Comparison of ENCODE assay signal across 24 cellular contexts in the genomic region with DNA sequence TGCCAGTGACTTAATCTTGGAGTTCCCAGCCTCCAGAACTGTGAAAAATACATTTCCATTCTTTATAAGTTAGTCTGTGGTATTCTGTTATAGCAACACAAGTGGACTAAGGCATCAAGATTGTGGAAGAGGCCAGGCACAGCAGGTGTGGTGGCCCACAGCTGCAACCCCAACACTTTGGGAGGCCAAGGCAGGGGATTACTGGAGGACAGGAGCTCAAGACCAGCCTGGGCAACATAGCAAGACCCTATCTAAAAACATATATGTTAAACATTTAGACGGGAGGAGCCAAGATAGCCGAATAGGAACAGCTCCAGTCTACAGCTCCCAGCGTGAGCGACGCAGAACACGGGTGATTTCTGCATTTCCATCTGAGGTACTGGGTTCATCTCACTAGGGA.
DNase-seq lines count a peak whose midpoint lies in the region; ATAC-seq, FAIRE-seq and TF ChIP-seq lines count a peak whose summit lies in the region.
"Had no signal": no experiment of that assay in that cellular context is flagged by ENCODE, and none has a peak within 500 bp of the region (broad histone marks: within the 10 kb centered on the region; RNA-seq: fewer than 3 reads in every experiment).

No MANE protein-coding gene starts in this region.

- H3K36me3 Mint-ChIP-seq in GM23338 (ENCODE audit: low read depth) (no peaks in the 10 kb centered on the region; the same call in 2 of the 3 replicates), WTC11 (no peaks in the 10 kb centered on the region), neural crest cell (ENCODE audit: low read depth) (peaks cover 2% of the 10 kb centered on the region)

- TF ChIP-seq POLR2A in testis (IDR thresholded peaks at IDR 0.05) = no peak

- WGBS in testis, 2 donors = 64 to 88% methylated on average over 6 of the region's 6 CpGs

- H3K27me3 Mint-ChIP-seq in GM23338 (ENCODE audit: insufficient read depth, low read depth, poor library complexity) = peaks cover 13% of the 10 kb centered on the region
- H3K27me3 Mint-ChIP-seq in WTC11 (ENCODE audit: low read depth) = peaks cover 3% of the 10 kb centered on the region; the same call in 1 of the 2 replicates
- no peaks in the 10 kb centered on the region for H3K27me3 Mint-ChIP-seq in neural crest cell (ENCODE audit: low read depth)

- H3K27ac Mint-ChIP-seq in GM23338 (no peak overlapping the region), WTC11 (no peak overlapping the region), neural crest cell (ENCODE audit: unreplicated experiment) (peak overlapping the region; percentile 78)

- H3F3A ChIP-seq in GM23338 (replicated peaks; ENCODE audit: low read depth) = no peaks in the 10 kb centered on the region

- TF ChIP-seq CTCF in GM23338 (conservative IDR thresholded peaks at IDR 0.05; ENCODE audit: low read depth in 2 of 2) = no peak
- no peak for TF ChIP-seq CTCF in WTC11 (IDR thresholded peaks at IDR 0.05)
- TF ChIP-seq CTCF in neural crest cell (conservative IDR thresholded peaks at IDR 0.05) = no peak
- TF ChIP-seq CTCF in testis (IDR thresholded peaks at IDR 0.05) = no peak
- no peak for TF ChIP-seq CTCF in D721Med (IDR thresholded peaks at IDR 0.05; ENCODE audit: insufficient read depth, missing control alignments)
- TF ChIP-seq CTCF in right atrium auricular region (IDR thresholded peaks at IDR 0.05) = no peak

- intact Hi-C loops in testis (cut with DNase I; ENCODE audit: low total_unique reads) = no loop called here

- H3K79me2 ChIP-seq in GM23338 (replicated peaks; ENCODE audit: insufficient read depth) = no peaks in the 10 kb centered on the region

- CTCF ChIA-PET in WTC11 (lab: Charles Lee) = no interaction called here

- H3K4me3 Mint-ChIP-seq in GM23338 = peak overlapping the region; percentile 69
- H3K4me3 Mint-ChIP-seq in WTC11 = peak overlapping the region; percentile 61
- peak overlapping the region; percentile 27 for H3K4me3 Mint-ChIP-seq in neural crest cell

- H3K4me1 Mint-ChIP-seq in GM23338 (peaks cover 47% of the 10 kb centered on the region), WTC11 (peaks cover 45% of the 10 kb centered on the region), neural crest cell (peaks cover 37% of the 10 kb centered on the region)

- H3K4me1 ChIP-seq in GM23338 (ENCODE audit: insufficient read depth) = peaks cover 14% of the 10 kb centered on the region; the same call in 1 of the 2 replicates
- H3K4me1 ChIP-seq in iPS-18a (ENCODE audit: control insufficient read depth, low read depth, low read length) = peaks cover 4% of the 10 kb centered on the region
- H3K4me1 ChIP-seq in testis = peaks cover 13% of the 10 kb centered on the region
- peaks cover 0 to 22% of the 10 kb centered on the region in 2 donors for H3K4me1 ChIP-seq in right atrium auricular region

- H3K27me3 ChIP-seq in GM23338 (ENCODE audit: insufficient read depth) (peaks cover 4% of the 10 kb centered on the region; the same call in 1 of the 2 replicates), iPS-18a (ENCODE audit: control insufficient read depth, insufficient read depth, low read length) (peaks cover 6% of the 10 kb centered on the region), testis (no peaks in the 10 kb centered on the region), right atrium auricular region (no peaks in the 10 kb centered on the region)

- DNase-seq in GM23338 (ENCODE audit: low spot score) = no peak
- DNase-seq in WTC11 (ENCODE audit: low spot score) = no peak
- no peak for DNase-seq in neural crest cell (ENCODE audit: low read depth, low spot score)
- no peak for DNase-seq in testis
- no peak for DNase-seq in D721Med (ENCODE audit: insufficient read length, low spot score)
- no peak for DNase-seq in right atrium auricular region (ENCODE audit: low spot score)
- DNase-seq: Calu3, HCEC 1CT, Karpas-422, MV-4-11, NCI-H1105 treated with DMSO at 0.1 percent for 48 hours, NCI-H2029 treated with DMSO at 0.1 percent for 48 hours, NCI-H226, NCI-H774 had no signal

- FAIRE-seq in D721Med (lab: Jason Lieb, UNC) = no peak
- FAIRE-seq: G401.6, GM12892, GM18507, GM19239 had no signal

- POLR2A ChIA-PET in WTC11 (lab: Charles Lee) = interaction anchor here (0.6 kb wide), 1 partner anchor 120 kb away, joined by 7 read pairs; no protein-coding TSS in a partner anchor

- H3K9ac ChIP-seq in iPS-18a (ENCODE audit: low read length) = no peak overlapping the region

- H3K9me3 Mint-ChIP-seq in GM23338 (no peaks in the 10 kb centered on the region; the same call in 2 of the 3 replicates), WTC11 (no peaks in the 10 kb centered on the region), neural crest cell (no peaks in the 10 kb centered on the region)
- H3K9me3 Mint-ChIP-seq: CD8-positive, alpha-beta memory T cell had no signal

- ATAC-seq in GM23338 = no peak
- ATAC-seq in WTC11 = no peak
- no peak for ATAC-seq in GM18517 (IDR thresholded peaks at IDR 0.05; ENCODE audit: unreplicated experiment)
- ATAC-seq: Panc1 had no signal

- H3K4me2 ChIP-seq in GM23338 = peak overlapping the region; percentile 77

- H4K20me1 ChIP-seq in GM23338 (replicated peaks; ENCODE audit: insufficient read depth) = no peaks in the 10 kb centered on the region

- no peaks in the 10 kb centered on the region for H3K9me3 ChIP-seq in iPS-18a (ENCODE audit: control insufficient read depth, low read depth, low read length)
- no peaks in the 10 kb centered on the region for H3K9me3 ChIP-seq in testis
- H3K9me3 ChIP-seq in right atrium auricular region = no peaks in the 10 kb centered on the region

- no peak overlapping the region for H3K27ac ChIP-seq in GM23338 (ENCODE audit: low read depth)
- no peak overlapping the region for H3K27ac ChIP-seq in iPS-18a (ENCODE audit: low read length)
- H3K27ac ChIP-seq in testis = no peak overlapping the region
- no peak overlapping the region for H3K27ac ChIP-seq in right atrium auricular region
- H3K27ac ChIP-seq: C4-2B, HL-60 had no signal

- H3K36me3 ChIP-seq in GM23338 (ENCODE audit: insufficient read depth) (no peaks in the 10 kb centered on the region), iPS-18a (ENCODE audit: control insufficient read depth, low read depth, low read length) (no peaks in the 10 kb centered on the region), testis (ENCODE audit: low read depth, missing control alignments) (no peaks in the 10 kb centered on the region), right atrium auricular region (no peaks in the 10 kb centered on the region)

- no peaks in the 10 kb centered on the region for H3K9me2 ChIP-seq in GM23338 (ENCODE audit: insufficient read depth)

- peak overlapping the region; percentile 66 for H2AFZ ChIP-seq in GM23338

- H3K4me3 ChIP-seq in GM23338 (peak overlapping the region; percentile 55), iPS-18a (ENCODE audit: low read length) (peak overlapping the region; percentile 33), testis (no peak overlapping the region), right atrium auricular region (no peak overlapping the region)

TF ChIP-seq in GM23338, 12 proteins besides CTCF, POLR2A, EP300 and RAD21 (continues in another document):
- TF ChIP-seq NANOG (IDR thresholded peaks at IDR 0.05; ENCODE audit: borderline replicate concordance) (no peak), POLR2AphosphoS5 (IDR thresholded peaks at IDR 0.05; ENCODE audit: low read depth) (no peak), CREB1 (CRISPR knock-in tag; IDR thresholded peaks at IDR 0.05; ENCODE audit: low read depth) (no peak)
- TF ChIP-seq, protein P1, sequence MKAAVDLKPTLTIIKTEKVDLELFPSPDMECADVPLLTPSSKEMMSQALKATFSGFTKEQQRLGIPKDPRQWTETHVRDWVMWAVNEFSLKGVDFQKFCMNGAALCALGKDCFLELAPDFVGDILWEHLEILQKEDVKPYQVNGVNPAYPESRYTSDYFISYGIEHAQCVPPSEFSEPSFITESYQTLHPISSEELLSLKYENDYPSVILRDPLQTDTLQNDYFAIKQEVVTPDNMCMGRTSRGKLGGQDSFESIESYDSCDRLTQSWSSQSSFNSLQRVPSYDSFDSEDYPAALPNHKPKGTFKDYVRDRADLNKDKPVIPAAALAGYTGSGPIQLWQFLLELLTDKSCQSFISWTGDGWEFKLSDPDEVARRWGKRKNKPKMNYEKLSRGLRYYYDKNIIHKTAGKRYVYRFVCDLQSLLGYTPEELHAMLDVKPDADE (IDR thresholded peaks at IDR 0.05) = no peak

TF ChIP-seq in WTC11, 78 proteins besides CTCF, POLR2A, EP300 and RAD21:
- TF ChIP-seq OVOL2 (CRISPR knock-in tag; IDR thresholded peaks at IDR 0.05; ENCODE audit: borderline replicate concordance) (no peak), ZNF121 (CRISPR knock-in tag; IDR thresholded peaks at IDR 0.05) (peak; percentile 96)

Comparison
In these comparisons a context has a peak if more than half of its experiments do, and no peak if none do; other contexts are left out.
1. H3K4me3 ChIP-seq: peak in GM23338 (single experiment) and iPS-18a (single experiment); none in testis (0 of 2) and right atrium auricular region (0 of 2).
2. Peak in every context shown above with its lines, with median percentiles within 50 percentile points of each other: H3K4me3 Mint-ChIP-seq.